8 cellular contexts compared by ENCODE assay signal in genomic region chr10:71319042-71319799, GRCh38. TPM values are rescaled to one million over a fixed set of nuclear protein-coding genes. Genes with fewer than 3 reads are reported as not detected.
DNase-seq lines count a peak whose midpoint lies in the region; ATAC-seq and TF ChIP-seq lines count a peak whose summit lies in the region.

TSS of gene SLC29A3 (plus strand) at chr10:71319259. CDS start at chr10:71319310, 51 bp downstream.

- no peaks in the 10 kb centered on the region for H3K27me3 Mint-ChIP-seq in T-cell

- H3K27ac ChIP-seq in right atrium auricular region (peak within 1 kb of the TSS; percentile 68 to 82), psoas muscle (peak within 1 kb of the TSS; percentile 70), urinary bladder (ENCODE audit: low read depth) (peak within 1 kb of the TSS; percentile 82)

- H3K9me3 ChIP-seq in right atrium auricular region: no peaks in the 10 kb centered on the region
- no peaks in the 10 kb centered on the region for H3K9me3 ChIP-seq in psoas muscle

- POLR2A ChIA-PET in T-cell (lab: Charles Lee): interaction anchor here in 1 of 2 donors (0.6 kb wide), 2 partner anchors 10 to 1108 kb away, joined by 7 to 17 read pairs; no protein-coding TSS in a partner anchor

- H3K4me1 ChIP-seq in right atrium auricular region: peaks cover 0 to 17% of the 10 kb centered on the region in 2 donors
- H3K4me1 ChIP-seq in psoas muscle: peaks cover 10% of the 10 kb centered on the region
- no peaks in the 10 kb centered on the region for H3K4me1 ChIP-seq in urinary bladder (ENCODE audit: insufficient read depth)

- H3K4me3 ChIP-seq in right atrium auricular region: peak within 1 kb of the TSS; percentile 78
- H3K4me3 ChIP-seq in psoas muscle: peak within 1 kb of the TSS; percentile 73
- peak within 1 kb of the TSS; percentile 65 for H3K4me3 ChIP-seq in urinary bladder (ENCODE audit: low read depth, low read length)

- ATAC-seq in T-cell (replicated peaks in 1 of 4) (peak; percentile 90 to 92 (median 91)), psoas muscle (peak; percentile 88 to 95 (median 92))

- DNase-seq in GM04504 (ENCODE audit: low read depth) (peak; percentile 60), HCEC 1CT (peak; percentile 78), NAMALWA (ENCODE audit: low spot score) (peak; percentile 81), T-cell (peak; percentile 59 to 88 (median 77)), amniotic epithelial cell (ENCODE audit: low read depth) (peak; percentile 57), right atrium auricular region (ENCODE audit: low spot score) (peak; percentile 78), psoas muscle (peak; percentile 86 to 89)

- TF ChIP-seq CTCF in right atrium auricular region (IDR thresholded peaks at IDR 0.05) (peak; percentile 38 to 61), psoas muscle (IDR thresholded peaks at IDR 0.05) (peak; percentile 51)

- H3K4me3 Mint-ChIP-seq in T-cell: peak within 1 kb of the TSS; percentile 94 to 96 (median 95)

- 2 to 5% (median 2%) methylated on average over 28 to 62 of the region's 62 CpGs for WGBS in psoas muscle, 3 donors
- under 1% methylated on average over 62 of the region's 62 CpGs for WGBS in urinary bladder

- H3K36me3 Mint-ChIP-seq in T-cell: peaks cover 15% of the 10 kb centered on the region

- intact Hi-C loops in psoas muscle (cut with DNase I): loop anchor here (5.0 to 10.0 kb wide), 8 partner anchors 63 to 1026 kb away; no protein-coding TSS in a partner anchor

- no peaks in the 10 kb centered on the region for H3K36me3 ChIP-seq in right atrium auricular region
- H3K36me3 ChIP-seq in psoas muscle (ENCODE audit: insufficient read depth in 1 of 2, low read depth in 1 of 2): peaks cover 0 to 17% of the 10 kb centered on the region in 2 donors
- H3K36me3 ChIP-seq in urinary bladder (ENCODE audit: insufficient read depth): no peaks in the 10 kb centered on the region

- peak within 1 kb of the TSS; percentile 86 for H3K27ac Mint-ChIP-seq in T-cell

- H3K9me3 Mint-ChIP-seq in T-cell: no peaks in the 10 kb centered on the region

- H3K27me3 ChIP-seq in right atrium auricular region (no peaks in the 10 kb centered on the region), psoas muscle (ENCODE audit: insufficient read depth in 3 of 3, low read length in 2 of 3) (no peaks in the 10 kb centered on the region)

- H3K4me1 Mint-ChIP-seq in T-cell: peaks cover 34 to 39% (median 36%) of the 10 kb centered on the region in 3 donors

- CTCF ChIA-PET in T-cell (lab: Charles Lee): interaction anchor here (0.6 to 1.9 kb wide), 10 partner anchors 41 to 1777 kb away, joined by 3 to 6 read pairs (median 4); partner anchors contain the start of genes ANAPC16 (in 1 of the 2) and ASCC1 (in 1 of the 2)

RNA-seq across cellular contexts. Expression of gene SLC29A3, which starts in this region (rescaled TPM):
- total RNA-seq in T-cell: 1 to 10 TPM; 3.3 to 8.8 (median 6.5) TPM
- 1 to 10 TPM; 1.8 to 2.9 TPM for total RNA-seq in right atrium auricular region
- 1 to 10 TPM in 3 of 4 donors, under 1 TPM in 1; 0.64 to 2.2 (median 1.3) TPM for total RNA-seq in psoas muscle
- polyA plus RNA-seq in psoas muscle: under 1 TPM; 0.75 to 0.81 (median 0.80) TPM
- total RNA-seq in urinary bladder: 4.8 TPM
- polyA plus RNA-seq in urinary bladder: 8.3 TPM

Comparison
In these comparisons a context has a peak if more than half of its experiments do, and no peak if none do; other contexts are left out.
1. Peak in every context shown above with its lines: DNase-seq, ATAC-seq, H3K4me3 ChIP-seq and H3K27ac ChIP-seq.